Comparison of ENCODE assay signal across 8 cellular contexts in genomic region chr15:73050561-73051297, GRCh38. TPM values are rescaled to one million over a fixed set of nuclear protein-coding genes. Genes with fewer than 3 reads are reported as not detected.
DNase-seq lines count a peak whose midpoint lies in the region; ATAC-seq, FAIRE-seq and TF ChIP-seq lines count a peak whose summit lies in the region.

No MANE protein-coding gene starts in this region.

- WGBS in right lobe of liver (ENCODE audit: insufficient coverage, low coverage, low lambda C conversion rate, missing lambda C conversion rate), result 23% methylated on average over 10 of the region's 10 CpGs
- WGBS in testis, 2 donors, result 23 to 31% methylated on average over 10 of the region's 10 CpGs

- peak overlapping the region; percentile 91 for H2AFZ ChIP-seq in astrocyte (ENCODE audit: low read depth, low read length)

- H3K27ac ChIP-seq in astrocyte (ENCODE audit: low read depth, low read length) (no peak overlapping the region), right lobe of liver (peak overlapping the region; percentile 81 to 87 (median 83)), testis (peak overlapping the region; percentile 94)

- H3K36me3 Mint-ChIP-seq in activated CD4-positive, alpha-beta T cell treated with anti-CD3 and anti-CD28 coated beads, Interleukin-2, amount 10 ng/mL, durations not matched to agents 7 days and 5 days (ENCODE audit: low read depth), result no peaks in the 10 kb centered on the region
- no peaks in the 10 kb centered on the region for H3K36me3 Mint-ChIP-seq in astrocyte (ENCODE audit: low read depth, unreplicated experiment)

- CTCF ChIA-PET in activated CD4-positive, alpha-beta T cell treated with anti-CD3 and anti-CD28 coated beads, Interleukin-2, amount 10 ng/mL, durations not matched to agents 7 days and 5 days (lab: Charles Lee), result no interaction called here

- H3K9me3 ChIP-seq in astrocyte (ENCODE audit: insufficient read depth, low read depth, low read length) (no peaks in the 10 kb centered on the region), right lobe of liver (no peaks in the 10 kb centered on the region), testis (no peaks in the 10 kb centered on the region)

- H3K4me3 ChIP-seq in astrocyte (ENCODE audit: insufficient read depth, low read depth, low read length) (peak overlapping the region; percentile 75), right lobe of liver (peak overlapping the region; percentile 65 to 81 (median 75)), testis (peak overlapping the region; percentile 76 to 93)

- no peaks in the 10 kb centered on the region for H3K9me3 Mint-ChIP-seq in activated CD4-positive, alpha-beta T cell treated with anti-CD3 and anti-CD28 coated beads, Interleukin-2, amount 10 ng/mL, durations not matched to agents 7 days and 5 days
- no peaks in the 10 kb centered on the region for H3K9me3 Mint-ChIP-seq in astrocyte (ENCODE audit: unreplicated experiment)

- H3K4me1 Mint-ChIP-seq in activated CD4-positive, alpha-beta T cell treated with anti-CD3 and anti-CD28 coated beads, Interleukin-2, amount 10 ng/mL, durations not matched to agents 7 days and 5 days, result peaks cover 12% of the 10 kb centered on the region
- peaks cover 1% of the 10 kb centered on the region for H3K4me1 Mint-ChIP-seq in astrocyte (ENCODE audit: low read depth, unreplicated experiment)

- intact Hi-C loops in right lobe of liver (cut with DNase I), result no loop called here
- intact Hi-C loops in testis (cut with DNase I; ENCODE audit: low total_unique reads), result no loop called here

- peaks cover 13% of the 10 kb centered on the region for H4K20me1 ChIP-seq in astrocyte (ENCODE audit: insufficient read depth, low read length)

- POLR2A ChIA-PET in activated CD4-positive, alpha-beta T cell treated with anti-CD3 and anti-CD28 coated beads, Interleukin-2, amount 10 ng/mL, durations not matched to agents 7 days and 5 days (lab: Charles Lee), result no interaction called here

- H3K36me3 ChIP-seq in astrocyte (ENCODE audit: insufficient read depth, low read length) (no peaks in the 10 kb centered on the region), right lobe of liver (no peaks in the 10 kb centered on the region), testis (ENCODE audit: low read depth, missing control alignments) (no peaks in the 10 kb centered on the region)

- H3K9ac ChIP-seq in astrocyte (ENCODE audit: low read length), result peak overlapping the region; percentile 80

- peak overlapping the region; percentile 75 for H3K4me3 Mint-ChIP-seq in activated CD4-positive, alpha-beta T cell treated with anti-CD3 and anti-CD28 coated beads, Interleukin-2, amount 10 ng/mL, durations not matched to agents 7 days and 5 days
- H3K4me3 Mint-ChIP-seq in astrocyte (ENCODE audit: unreplicated experiment), result peak overlapping the region; percentile 89

- TF ChIP-seq CTCF in astrocyte (IDR thresholded peaks at IDR 0.05; ENCODE audit: insufficient read depth, low read depth, low read length) (no peak), right lobe of liver (IDR thresholded peaks at IDR 0.05) (no peak), testis (IDR thresholded peaks at IDR 0.05) (no peak)

- H3K4me1 ChIP-seq in astrocyte (ENCODE audit: insufficient read depth, low read length), result peaks cover 9% of the 10 kb centered on the region
- H3K4me1 ChIP-seq in right lobe of liver, result no peaks in the 10 kb centered on the region
- H3K4me1 ChIP-seq in testis, result peaks cover 14% of the 10 kb centered on the region

- no peak for DNase-seq in activated CD4-positive, alpha-beta T cell treated with anti-CD3 and anti-CD28 coated beads, Interleukin-2, amount 10 ng/mL, durations not matched to agents 7 days and 5 days
- no peak for DNase-seq in activated CD4-positive, alpha-beta T cell treated with anti-CD3 and anti-CD28 coated beads, Interleukin-2, amount 50 U/mL, for 48 hours
- DNase-seq in astrocyte (ENCODE audit: low read depth) (no peak), right lobe of liver (no peak), testis (no peak), germinal center (ENCODE audit: low spot score) (no peak)

- H3K27me3 ChIP-seq in astrocyte (ENCODE audit: insufficient read depth, low read length) (peaks cover 13% of the 10 kb centered on the region), right lobe of liver (no peaks in the 10 kb centered on the region), testis (no peaks in the 10 kb centered on the region)

- no peak for ATAC-seq in right lobe of liver
- ATAC-seq in HG03432 (IDR thresholded peaks at IDR 0.05; ENCODE audit: unreplicated experiment), result no peak
- no peak for ATAC-seq in HG02610 (IDR thresholded peaks at IDR 0.05; ENCODE audit: unreplicated experiment)

- H3K27me3 Mint-ChIP-seq in activated CD4-positive, alpha-beta T cell treated with anti-CD3 and anti-CD28 coated beads, Interleukin-2, amount 10 ng/mL, durations not matched to agents 7 days and 5 days, result peaks cover 39% of the 10 kb centered on the region
- no peaks in the 10 kb centered on the region for H3K27me3 Mint-ChIP-seq in astrocyte (ENCODE audit: low read depth, unreplicated experiment)

- TF ChIP-seq POLR2A in right lobe of liver (IDR thresholded peaks at IDR 0.05), result no peak
- TF ChIP-seq POLR2A in testis (IDR thresholded peaks at IDR 0.05), result no peak

- peak overlapping the region; percentile 91 for H3K4me2 ChIP-seq in astrocyte (ENCODE audit: low read length)

- H3K79me2 ChIP-seq in astrocyte (ENCODE audit: insufficient read depth, low read length), result no peaks in the 10 kb centered on the region

- no peak overlapping the region for H3K27ac Mint-ChIP-seq in activated CD4-positive, alpha-beta T cell treated with anti-CD3 and anti-CD28 coated beads, Interleukin-2, amount 10 ng/mL, durations not matched to agents 7 days and 5 days
- H3K27ac Mint-ChIP-seq in astrocyte (ENCODE audit: unreplicated experiment), result no peak overlapping the region

- FAIRE-seq in astrocyte (lab: Jason Lieb, UNC), result no peak

RNA-seq across cellular contexts. Expression of gene NEO1, which starts 1.5 kb away (rescaled TPM):
- total RNA-seq in activated CD4-positive, alpha-beta T cell treated with anti-CD3 and anti-CD28 coated beads, Interleukin-2, amount 10 ng/mL, durations not matched to agents 7 days and 5 days, result 1 to 10 TPM; 4.3 to 5.8 TPM
- total RNA-seq in astrocyte, result 30.3 and 39.5 TPM in 2 replicates
- 10 to 100 TPM in 4 of 6 experiments, 1 to 10 TPM in 2; 8.3 to 13.2 (median 10.3) TPM for total RNA-seq in right lobe of liver
- 10 to 100 TPM; 42.2 to 57.4 TPM for total RNA-seq in testis
- polyA plus RNA-seq in testis (ENCODE audit: insufficient read depth, low read depth, low replicate concordance), result 50.2 TPM
